Comparison of ENCODE assay signal across 8 cellular contexts in genomic region chr4:5710962-5711478, GRCh38. TPM values are rescaled to one million over a fixed set of nuclear protein-coding genes. Genes with fewer than 3 reads are reported as not detected.
DNase-seq lines count a peak whose midpoint lies in the region; TF ChIP-seq lines count a peak whose summit lies in the region.

Gene EVC, plus strand, starts transcription at chr4:5711201. Its CDS starts 180 bp downstream, at chr4:5711381.

- H3K27me3 Mint-ChIP-seq in progenitor cell of endocrine pancreas, result no peaks in the 10 kb centered on the region

- peak within 1 kb of the TSS; percentile 92 for H3K27ac Mint-ChIP-seq in progenitor cell of endocrine pancreas

- H3K4me1 ChIP-seq in right atrium auricular region, result peaks cover 0 to 39% of the 10 kb centered on the region in 2 donors

- H3K9me3 ChIP-seq in right atrium auricular region, result peaks cover 0 to 8% of the 10 kb centered on the region in 2 donors

- peak within 1 kb of the TSS; percentile 70 to 80 for H3K27ac ChIP-seq in right atrium auricular region

- DNase-seq in AG08396 (ENCODE audit: low spot score) (peak; percentile 93), NCI-H82 (lab: John Stamatoyannopoulos, UW) (peak; percentile 79), astrocyte of the cerebellum (ENCODE audit: low read depth) (peak; percentile 23), right atrium auricular region (ENCODE audit: low spot score) (peak; percentile 85), progenitor cell of endocrine pancreas (ENCODE audit: low spot score, unreplicated experiment) (peak; percentile 63), SHP77 treated with DMSO at 0.1 percent for 48 hours (lab: John Stamatoyannopoulos, UW) (no peak), NCI-H2081 (lab: John Stamatoyannopoulos, UW) (no peak)

- H3K36me3 ChIP-seq in right atrium auricular region, result no peaks in the 10 kb centered on the region

- H3K4me1 Mint-ChIP-seq in progenitor cell of endocrine pancreas (ENCODE audit: low read depth), result peaks cover 23% of the 10 kb centered on the region

- H3K4me3 ChIP-seq in astrocyte of the cerebellum (ENCODE audit: low read depth, low read length) (peak within 1 kb of the TSS; percentile 56), right atrium auricular region (peak within 1 kb of the TSS; percentile 51 to 58)

- in situ Hi-C loops in GM18951 (cut with MboI; ENCODE audit: low sequenced_read_pairs, unreplicated experiment) (no loop called here), astrocyte of the cerebellum (cut with HindIII; ENCODE audit: low sequenced_read_pairs) (no loop called here)

- TF ChIP-seq CTCF in astrocyte of the cerebellum (IDR thresholded peaks at IDR 0.05; ENCODE audit: low read depth, low read length, missing control alignments) (no peak), right atrium auricular region (IDR thresholded peaks at IDR 0.05) (no peak), progenitor cell of endocrine pancreas (IDR thresholded peaks at IDR 0.05; ENCODE audit: unreplicated experiment) (peak; percentile 4)

- peak; percentile 24 for TF ChIP-seq POLR2A in GM18951 (IDR thresholded peaks at IDR 0.05; ENCODE audit: extremely low read depth, insufficient read depth, insufficient read length)

- no peaks in the 10 kb centered on the region for H3K27me3 ChIP-seq in right atrium auricular region

- H3K4me3 Mint-ChIP-seq in progenitor cell of endocrine pancreas (ENCODE audit: low read depth), result peak within 1 kb of the TSS; percentile 84

- H3K36me3 Mint-ChIP-seq in progenitor cell of endocrine pancreas (ENCODE audit: insufficient read depth), result peaks cover 12% of the 10 kb centered on the region

- peaks cover 6% of the 10 kb centered on the region for H3K9me3 Mint-ChIP-seq in progenitor cell of endocrine pancreas (ENCODE audit: low read depth)

RNA-seq across cellular contexts. Expression of gene EVC, which starts in this region (rescaled TPM):
- 10 to 100 TPM in 1 of 2 donors, 1 to 10 TPM in 1; 8.6 to 14.1 TPM for total RNA-seq in right atrium auricular region
- 30.2 and 33.3 TPM in 2 replicates for total RNA-seq in progenitor cell of endocrine pancreas

Comparison
In these comparisons a context has a peak if more than half of its experiments do, and no peak if none do; other contexts are left out.
1. DNase-seq: peak in AG08396 (single experiment), NCI-H82 (single experiment), astrocyte of the cerebellum (single experiment), right atrium auricular region (single experiment) and progenitor cell of endocrine pancreas (single experiment); none in SHP77 treated with DMSO at 0.1 percent for 48 hours (single experiment) and NCI-H2081 (0 of 2).